In the genomic region with DNA sequence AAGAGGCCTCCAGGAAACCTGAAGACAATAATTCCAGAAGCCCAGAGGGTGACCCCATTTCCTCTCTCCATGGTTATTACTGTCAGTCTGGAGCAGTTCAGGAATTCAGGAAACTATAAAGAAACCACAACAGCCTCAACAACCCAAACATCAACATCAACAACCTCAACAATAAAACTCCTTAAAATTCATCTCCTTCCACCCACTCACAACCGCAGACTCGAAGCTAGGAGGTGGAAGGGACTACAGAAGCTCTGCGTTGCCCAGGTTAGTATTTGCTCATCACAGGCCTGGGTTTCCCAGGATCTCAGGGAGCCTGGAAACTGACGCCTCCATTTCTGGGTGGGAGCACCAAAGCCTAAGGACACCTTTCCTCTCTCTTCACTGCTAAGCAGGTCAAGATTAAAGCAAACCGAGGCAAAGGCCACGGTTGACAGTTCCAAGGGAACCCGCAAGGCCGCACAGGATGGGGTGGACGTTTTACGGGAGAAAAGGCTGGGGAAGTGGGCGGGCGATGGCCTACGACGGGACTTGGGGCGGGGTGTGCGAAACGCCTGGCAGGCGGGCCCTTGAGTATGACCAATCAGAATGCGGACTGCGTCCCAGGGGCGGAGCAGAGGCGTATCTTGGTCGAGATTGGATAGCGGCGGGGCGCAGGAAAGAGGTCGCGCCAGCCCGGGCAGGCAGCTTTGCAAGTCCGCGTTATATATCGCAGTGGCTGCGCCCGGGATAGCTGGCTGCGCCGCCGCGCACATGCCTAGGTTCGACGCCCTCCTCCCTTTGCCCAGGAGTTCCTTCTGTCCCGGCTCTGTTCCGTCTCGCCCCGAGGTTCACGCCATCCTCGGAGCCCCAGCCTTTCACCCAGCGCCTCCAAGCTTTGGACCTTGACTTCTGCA, we compare ENCODE assay signal across 8 cellular contexts. TPM values are rescaled to one million over a fixed set of nuclear protein-coding genes. Genes with fewer than 3 reads are reported as not detected.
A peak's percentile ranks its signal among the peaks of the same experiment; 100 is the strongest.
DNase-seq lines count a peak whose midpoint lies in the region; ATAC-seq, FAIRE-seq and TF ChIP-seq lines count a peak whose summit lies in the region.

A gene with protein sequence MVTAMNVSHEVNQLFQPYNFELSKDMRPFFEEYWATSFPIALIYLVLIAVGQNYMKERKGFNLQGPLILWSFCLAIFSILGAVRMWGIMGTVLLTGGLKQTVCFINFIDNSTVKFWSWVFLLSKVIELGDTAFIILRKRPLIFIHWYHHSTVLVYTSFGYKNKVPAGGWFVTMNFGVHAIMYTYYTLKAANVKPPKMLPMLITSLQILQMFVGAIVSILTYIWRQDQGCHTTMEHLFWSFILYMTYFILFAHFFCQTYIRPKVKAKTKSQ (plus strand): TSS at position 654 of the 896 bp plus-strand sequence. CDS start 250 bp downstream, outside the sequence.

- TF ChIP-seq CTCF in 22Rv1 (IDR thresholded peaks at IDR 0.05) (no peak), mesothelial cell of epicardium (IDR thresholded peaks at IDR 0.05; ENCODE audit: unreplicated experiment) (no peak)

- H3K9me3 Mint-ChIP-seq in mesothelial cell of epicardium: no peaks in the 10 kb centered on the region

- ATAC-seq in GM18907 (IDR thresholded peaks at IDR 0.05; ENCODE audit: unreplicated experiment) (peak; percentile 81), HG03196 (IDR thresholded peaks at IDR 0.05; ENCODE audit: unreplicated experiment) (peak; percentile 69)

- peak; percentile 76 for FAIRE-seq in endometrium (lab: Jason Lieb, UNC)

- peak within 1 kb of the TSS; percentile 69 for H3K4me3 Mint-ChIP-seq in mesothelial cell of epicardium

- peak within 1 kb of the TSS; percentile 85 for H3K27ac Mint-ChIP-seq in mesothelial cell of epicardium

- H3K27ac ChIP-seq in 22Rv1: peak within 1 kb of the TSS; percentile 23; the same call in 1 of the 2 replicates

- peaks cover 17% of the 10 kb centered on the region for H3K4me1 Mint-ChIP-seq in mesothelial cell of epicardium

- peak; percentile 82 for DNase-seq in NCI-H82 treated with DMSO at 0.1 percent for 48 hours (lab: John Stamatoyannopoulos, UW; ENCODE audit: unreplicated experiment)
- peak; percentile 88 for DNase-seq in activated CD8-positive, alpha-beta memory T cell treated with anti-CD3 and anti-CD28 coated beads, Interleukin-2, amount 50 U/mL, for 48 hours
- peak; percentile 79 to 90 for DNase-seq in mesothelial cell of epicardium (ENCODE audit: low spot score in 2 of 2, unreplicated experiment in 2 of 2)
- peak; percentile 64 for DNase-seq in stimulated activated CD8-positive, alpha-beta memory T cell treated with anti-CD3 and anti-CD28 coated beads, Interleukin-15, amount 100 ng/mL, for 1 hour (ENCODE audit: low read depth)

- no peaks in the 10 kb centered on the region for H3K36me3 Mint-ChIP-seq in mesothelial cell of epicardium

- H3K27me3 Mint-ChIP-seq in mesothelial cell of epicardium (ENCODE audit: low read depth): peaks cover 72% of the 10 kb centered on the region

RNA-seq across cellular contexts. Expression of the gene that starts here (rescaled TPM):
- total RNA-seq in mesothelial cell of epicardium: 0.27 to 0.44 TPM (median 0.43 TPM) in 3 replicates

Comparison
In these comparisons a context has a peak if more than half of its experiments do, and no peak if none do; other contexts are left out.
1. Peak in every context shown above with its lines: DNase-seq, ATAC-seq and H3K27ac ChIP-seq.
2. Peak in DNase-seq in mesothelial cell of epicardium; RNA of the gene not detected or under 1 TPM.